10 cellular contexts compared by ENCODE assay signal in the genomic region with DNA sequence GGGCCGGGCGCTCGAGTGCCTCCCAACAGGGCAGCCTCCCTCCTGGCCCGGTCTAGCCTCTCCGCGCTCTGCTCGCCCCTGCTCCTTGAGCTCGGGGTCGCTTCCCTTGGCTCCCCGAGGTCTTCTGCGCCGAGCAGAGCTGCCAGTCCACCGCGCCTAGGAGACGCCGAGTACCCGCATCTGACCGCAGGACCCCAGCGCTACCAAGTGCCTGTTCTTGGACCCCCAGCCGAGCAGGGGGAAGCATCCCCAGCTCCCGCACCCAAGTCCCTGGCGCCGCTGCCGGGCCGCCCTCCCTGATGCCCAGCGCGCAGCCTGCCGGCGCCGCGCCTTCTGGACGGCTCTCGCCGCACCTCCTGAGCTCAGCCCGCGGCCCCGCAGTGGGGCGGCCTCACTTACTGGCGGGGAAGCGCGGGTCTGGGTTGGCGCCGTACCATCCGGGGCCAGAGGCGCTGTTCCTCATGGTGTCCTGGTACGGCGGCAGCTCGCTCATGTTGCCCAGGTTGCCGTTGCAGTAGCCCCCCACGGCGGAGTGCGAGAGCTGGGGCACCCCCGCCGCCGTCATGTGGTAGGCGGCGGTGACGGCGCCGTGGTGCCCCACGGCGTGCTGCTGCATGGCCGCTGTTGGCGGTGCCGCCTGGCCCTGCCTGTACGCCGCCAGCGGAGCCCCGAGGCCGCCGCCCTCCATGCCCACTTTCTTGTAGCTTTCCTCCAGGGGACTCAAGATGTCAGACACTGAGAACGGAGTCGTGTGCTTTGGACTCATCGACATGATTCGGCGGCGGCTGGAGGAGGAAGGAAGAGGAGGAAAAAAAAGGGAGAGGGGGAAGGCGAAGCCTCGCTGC. TPM values are rescaled to one million over a fixed set of nuclear protein-coding genes. Genes with fewer than 3 reads are reported as not detected.
DNase-seq lines count a peak whose midpoint lies in the region; ATAC-seq and TF ChIP-seq lines count a peak whose summit lies in the region.
"Had no signal": no experiment of that assay in that cellular context is flagged by ENCODE, and none has a peak within 500 bp of the region (broad histone marks: within the 10 kb centered on the region; RNA-seq: fewer than 3 reads in every experiment).

No MANE protein-coding gene starts in this region.

- H3K4me1 ChIP-seq in IMR-90 (ENCODE audit: control insufficient read depth, insufficient read depth, low read length) (peaks cover 2% of the 10 kb centered on the region; the same call in 1 of the 2 replicates), colonic mucosa (peaks cover 12% of the 10 kb centered on the region), parathyroid adenoma (peaks cover 3% of the 10 kb centered on the region)

- no peak overlapping the region for H4K8ac ChIP-seq in IMR-90 (ENCODE audit: low read depth in 2 of 2, low read length in 2 of 2)

- TF ChIP-seq POLR2A in IMR-90 (IDR thresholded peaks at IDR 0.05; ENCODE audit: low read depth, low read length), result no peak

- H3K18ac ChIP-seq in IMR-90 (ENCODE audit: low read depth, low read length), result no peak overlapping the region

- intact Hi-C loops in IMR-90 (cut with micrococcal nuclease) (no loop called here), colonic mucosa (cut with DNase I) (no loop called here)

- POLR2A ChIA-PET in IMR-90 (lab: Charles Lee; ENCODE audit: unreplicated experiment), result no interaction called here

- peak; percentile 67 for DNase-seq in Daoy (ENCODE audit: low read depth)
- no peak for DNase-seq in IMR-90
- no peak for DNase-seq in colonic mucosa
- no peak for DNase-seq in SIG-M5 (lab: John Stamatoyannopoulos, UW)
- no peak for DNase-seq in activated effector memory CD4-positive, alpha-beta T cell treated with anti-CD3 and anti-CD28 coated beads, Interleukin-2, amount 50 U/mL, for 16 hours
- no peak for DNase-seq in GOT3 (lab: John Stamatoyannopoulos, UW)
- no peak for DNase-seq in MV-4-11 (lab: John Stamatoyannopoulos, UW)
- DNase-seq: left cardiac atrium had no signal

- no peak overlapping the region for H3K56ac ChIP-seq in IMR-90 (ENCODE audit: extremely low read depth, insufficient read depth, low read length)

- H3K79me1 ChIP-seq in IMR-90 (ENCODE audit: low read depth in 1 of 2, low read length in 2 of 2), result no peaks in the 10 kb centered on the region

- H3K4me2 ChIP-seq in IMR-90 (ENCODE audit: low read depth, low read length), result peak overlapping the region; percentile 46; the same call in 1 of the 2 replicates
- peak overlapping the region; percentile 28 for H3K4me2 ChIP-seq in parathyroid adenoma (ENCODE audit: low read length)

- no peak overlapping the region for H2AK5ac ChIP-seq in IMR-90 (ENCODE audit: low read depth, low read length)

- no peak for TF ChIP-seq RAD21 in IMR-90 (IDR thresholded peaks at IDR 0.05; ENCODE audit: low read length)

- no peak overlapping the region for H3K4me3 ChIP-seq in IMR-90 (ENCODE audit: insufficient read depth, low read depth, low read length)
- H3K4me3 ChIP-seq in colonic mucosa, result peak overlapping the region; percentile 3
- H3K4me3 ChIP-seq in parathyroid adenoma (ENCODE audit: low read depth, low read length), result no peak overlapping the region

- no peaks in the 10 kb centered on the region for H3K79me2 ChIP-seq in parathyroid adenoma

- no peak overlapping the region for H4K5ac ChIP-seq in IMR-90 (ENCODE audit: low read depth, low read length)

- H4K20me1 ChIP-seq in IMR-90 (ENCODE audit: insufficient read depth, low read length), result no peaks in the 10 kb centered on the region

- no peak overlapping the region for H3K4ac ChIP-seq in IMR-90 (ENCODE audit: low read depth, low read length)

- H3K23ac ChIP-seq in IMR-90 (ENCODE audit: low read depth, low read length), result no peak overlapping the region

- H3K9me3 ChIP-seq in IMR-90 (ENCODE audit: control insufficient read depth, insufficient read depth, low read length), result peaks cover 10% of the 10 kb centered on the region; the same call in 1 of the 2 replicates
- no peaks in the 10 kb centered on the region for H3K9me3 ChIP-seq in colonic mucosa
- no peaks in the 10 kb centered on the region for H3K9me3 ChIP-seq in parathyroid adenoma (ENCODE audit: control insufficient read depth, low read length)

- no peak overlapping the region for H3K14ac ChIP-seq in IMR-90 (replicated peaks; ENCODE audit: low read depth, low read length)

- no peak for TF ChIP-seq CTCF in IMR-90 (conservative IDR thresholded peaks at IDR 0.05; ENCODE audit: low read depth, low read length)
- no peak for TF ChIP-seq CTCF in colonic mucosa (IDR thresholded peaks at IDR 0.05)
- TF ChIP-seq CTCF in parathyroid adenoma (IDR thresholded peaks at IDR 0.05), result no peak

- 2% methylated on average over 28 of the region's 79 CpGs; no CpG with 5 or more reads in 1 of the 2 experiments for WGBS in IMR-90 (ENCODE audit: extremely low coverage in 2 of 2, insufficient read length in 1 of 2), 2 experiments

- no peak overlapping the region for H2AK9ac ChIP-seq in IMR-90 (replicated peaks; ENCODE audit: low read depth, low read length, poor library complexity)

- no TSS peak for BruUV-seq in IMR-90 (replicated peaks; lab: Mats Ljungman, UMichigan)

- H3K36me3 ChIP-seq in IMR-90 (ENCODE audit: control insufficient read depth, insufficient read depth, low read length) (no peaks in the 10 kb centered on the region), colonic mucosa (no peaks in the 10 kb centered on the region), parathyroid adenoma (ENCODE audit: control insufficient read depth, insufficient read depth, low read length) (no peaks in the 10 kb centered on the region)

- H2BK5ac ChIP-seq in IMR-90 (ENCODE audit: low read depth, low read length, poor library complexity, severe bottlenecking), result no peak overlapping the region

- H2BK15ac ChIP-seq in IMR-90 (ENCODE audit: low read depth, low read length), result no peak overlapping the region

- no peak for ATAC-seq in IMR-90 (ENCODE audit: low read depth)

- no peak overlapping the region for H2BK120ac ChIP-seq in IMR-90 (ENCODE audit: low read depth, low read length)

- dilution Hi-C loops in IMR-90 (cut with HindIII; ENCODE audit: low sequenced_read_pairs, unreplicated experiment), result no loop called here

- CTCF ChIA-PET in IMR-90 (lab: Yijun Ruan, JAX), result no interaction called here

- H2AFZ ChIP-seq in IMR-90 (replicated peaks; ENCODE audit: low read length, poor library complexity), result peak overlapping the region; percentile 43
- peak overlapping the region; percentile 14 for H2AFZ ChIP-seq in parathyroid adenoma

- H4K91ac ChIP-seq in IMR-90 (ENCODE audit: insufficient read depth, low read depth, low read length), result no peak overlapping the region

- in situ Hi-C loops in IMR-90 (cut with MboI; ENCODE audit: low sequenced_read_pairs), result no loop called here

- H3K9me1 ChIP-seq in IMR-90 (ENCODE audit: insufficient read depth, low read length), result no peaks in the 10 kb centered on the region

- H3K9ac ChIP-seq in IMR-90 (ENCODE audit: low read depth, low read length), result no peak overlapping the region
- H3K9ac ChIP-seq in colonic mucosa (ENCODE audit: low read depth in 2 of 2, low read length in 2 of 2), result no peak overlapping the region
- no peak overlapping the region for H3K9ac ChIP-seq in parathyroid adenoma

- H3K27me3 ChIP-seq in IMR-90 (ENCODE audit: control insufficient read depth, insufficient read depth, low read length) (peaks cover 96% of the 10 kb centered on the region), colonic mucosa (peaks cover 100% of the 10 kb centered on the region), parathyroid adenoma (ENCODE audit: control insufficient read depth, insufficient read depth, low read length) (peaks cover 50% of the 10 kb centered on the region)

- H3K27ac ChIP-seq in IMR-90 (ENCODE audit: insufficient read depth, low read length) (no peak overlapping the region), colonic mucosa (no peak overlapping the region), parathyroid adenoma (no peak overlapping the region)

- H2BK20ac ChIP-seq in IMR-90 (ENCODE audit: low read depth, low read length), result no peak overlapping the region

TF ChIP-seq in IMR-90, 13 proteins besides CTCF, POLR2A, EP300 and RAD21:
- TF ChIP-seq NFE2L2 (IDR thresholded peaks at IDR 0.05; ENCODE audit: low read depth, low read length), result no peak
- TF ChIP-seq CHD1 (IDR thresholded peaks at IDR 0.05; ENCODE audit: low read depth, low read length), result no peak
- TF ChIP-seq, protein P1, sequence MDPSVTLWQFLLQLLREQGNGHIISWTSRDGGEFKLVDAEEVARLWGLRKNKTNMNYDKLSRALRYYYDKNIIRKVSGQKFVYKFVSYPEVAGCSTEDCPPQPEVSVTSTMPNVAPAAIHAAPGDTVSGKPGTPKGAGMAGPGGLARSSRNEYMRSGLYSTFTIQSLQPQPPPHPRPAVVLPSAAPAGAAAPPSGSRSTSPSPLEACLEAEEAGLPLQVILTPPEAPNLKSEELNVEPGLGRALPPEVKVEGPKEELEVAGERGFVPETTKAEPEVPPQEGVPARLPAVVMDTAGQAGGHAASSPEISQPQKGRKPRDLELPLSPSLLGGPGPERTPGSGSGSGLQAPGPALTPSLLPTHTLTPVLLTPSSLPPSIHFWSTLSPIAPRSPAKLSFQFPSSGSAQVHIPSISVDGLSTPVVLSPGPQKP (IDR thresholded peaks at IDR 0.05; ENCODE audit: borderline replicate concordance, low read depth, low read length), result no peak
- TF ChIP-seq BHLHE40 (IDR thresholded peaks at IDR 0.05; ENCODE audit: low read depth, low read length), result no peak
- no peak for TF ChIP-seq RFX5 (IDR thresholded peaks at IDR 0.05; ENCODE audit: low read depth, low read length)
- no peak for TF ChIP-seq RCOR1 (IDR thresholded peaks at IDR 0.05; ENCODE audit: insufficient replicate concordance, low read length)
- no peak for TF ChIP-seq MAFK (IDR thresholded peaks at IDR 0.05; ENCODE audit: low read depth, low read length)
- TF ChIP-seq, protein P2, sequence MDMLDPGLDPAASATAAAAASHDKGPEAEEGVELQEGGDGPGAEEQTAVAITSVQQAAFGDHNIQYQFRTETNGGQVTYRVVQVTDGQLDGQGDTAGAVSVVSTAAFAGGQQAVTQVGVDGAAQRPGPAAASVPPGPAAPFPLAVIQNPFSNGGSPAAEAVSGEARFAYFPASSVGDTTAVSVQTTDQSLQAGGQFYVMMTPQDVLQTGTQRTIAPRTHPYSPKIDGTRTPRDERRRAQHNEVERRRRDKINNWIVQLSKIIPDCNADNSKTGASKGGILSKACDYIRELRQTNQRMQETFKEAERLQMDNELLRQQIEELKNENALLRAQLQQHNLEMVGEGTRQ (IDR thresholded peaks at IDR 0.05; ENCODE audit: low read depth, low read length), result no peak
- no peak for TF ChIP-seq SMC3 (IDR thresholded peaks at IDR 0.05; ENCODE audit: low read depth, low read length)

RNA-seq across cellular contexts. Expression of a gene that starts 1.2 kb away (rescaled TPM):
- 4.7 and 5.1 TPM in 2 replicates for total RNA-seq in Daoy (2014; rRNA removed; shearing (Covaris generic))
- total RNA-seq in IMR-90 (2012; rRNA removed), result not detected in 2 replicates
- not detected in 2 replicates for polyA plus RNA-seq in IMR-90 (2012; rRNA removed)
- not detected in 2 replicates for polyA plus RNA-seq in IMR-90 (2012; cell fraction: cytosol; rRNA removed)
- polyA plus RNA-seq in IMR-90 (2012; cell fraction: nucleus; rRNA removed; ENCODE audit: low replicate concordance), result not detected in 2 replicates
- under 1 TPM in 1 of 2 donors, not detected in 1; 0.32 TPM for total RNA-seq in colonic mucosa
- total RNA-seq: left cardiac atrium, SK-MEL-5 had no signal
